ENCODE assay signal across 11 cellular contexts in the genomic region with DNA sequence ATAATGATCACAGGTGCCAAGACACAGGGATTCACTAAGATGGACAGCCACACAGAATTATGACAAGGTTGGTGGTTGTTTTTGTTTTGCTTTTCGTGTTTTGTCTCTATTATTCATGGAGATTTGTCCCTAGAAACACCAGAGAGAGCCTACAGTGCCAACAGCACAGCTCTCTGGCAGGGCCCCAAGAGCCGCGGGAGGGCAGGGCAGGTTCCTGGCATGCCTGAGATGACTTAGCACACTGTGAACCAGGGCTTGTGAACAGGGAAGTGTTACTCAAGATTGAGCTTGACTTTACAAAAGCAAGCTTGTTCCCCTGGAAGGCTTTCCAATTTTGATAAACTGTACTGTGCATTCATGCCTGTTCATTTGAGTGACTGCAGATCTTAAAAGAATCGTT.
DNase-seq lines count a peak whose midpoint lies in the region; ATAC-seq and TF ChIP-seq lines count a peak whose summit lies in the region.
"Had no signal": no experiment of that assay in that cellular context is flagged by ENCODE, and none has a peak within 500 bp of the region (broad histone marks: within the 10 kb centered on the region; RNA-seq: fewer than 3 reads in every experiment).

No MANE protein-coding gene starts in this region.

- no peak for TF ChIP-seq CTCF in choroid plexus epithelial cell (conservative IDR thresholded peaks at IDR 0.05; ENCODE audit: low read depth, low read length)

- peak; percentile 94 for ATAC-seq in Right ventricle myocardium inferior
- no peak for ATAC-seq in HG02678 (IDR thresholded peaks at IDR 0.05; ENCODE audit: unreplicated experiment)

- no peak overlapping the region for H3K4me3 Mint-ChIP-seq in activated T-helper 1 cell treated with anti-CD3 and anti-CD28 coated beads, Interleukin-12 subunit alpha, Interleukin-12 subunit beta, Interleukin-2, Interleukin-4 antibody, amounts not matched to agents 30 ng/mL and 10 ng/mL and 1 ng/mL, durations not matched to agents 14 hours and 24 hours and 36 hours

- H3K36me3 Mint-ChIP-seq in activated T-helper 1 cell treated with anti-CD3 and anti-CD28 coated beads, Interleukin-12 subunit alpha, Interleukin-12 subunit beta, Interleukin-2, Interleukin-4 antibody, amounts not matched to agents 30 ng/mL and 10 ng/mL and 1 ng/mL, durations not matched to agents 14 hours and 24 hours and 36 hours (ENCODE audit: low read depth) = no peaks in the 10 kb centered on the region

- H3K4me3 ChIP-seq in choroid plexus epithelial cell (ENCODE audit: low read depth, low read length) = no peak overlapping the region
- H3K4me3 ChIP-seq: SJSA1 had no signal

- H3K4me1 Mint-ChIP-seq in activated T-helper 1 cell treated with anti-CD3 and anti-CD28 coated beads, Interleukin-12 subunit alpha, Interleukin-12 subunit beta, Interleukin-2, Interleukin-4 antibody, amounts not matched to agents 30 ng/mL and 10 ng/mL and 1 ng/mL, durations not matched to agents 14 hours and 24 hours and 36 hours (ENCODE audit: low read depth) = peaks cover 7% of the 10 kb centered on the region

- H3K27me3 Mint-ChIP-seq in activated T-helper 1 cell treated with anti-CD3 and anti-CD28 coated beads, Interleukin-12 subunit alpha, Interleukin-12 subunit beta, Interleukin-2, Interleukin-4 antibody, amounts not matched to agents 30 ng/mL and 10 ng/mL and 1 ng/mL, durations not matched to agents 14 hours and 24 hours and 36 hours (ENCODE audit: insufficient read depth) = no peaks in the 10 kb centered on the region

- DNase-seq in Right ventricle myocardium inferior (ENCODE audit: missing footprints) = peak; percentile 85
- DNase-seq in cardiac septum (ENCODE audit: low spot score) = no peak
- peak; percentile 2 for DNase-seq in choroid plexus epithelial cell (ENCODE audit: low read depth)
- peak; percentile 67 for DNase-seq in medulla oblongata (ENCODE audit: extremely low spot score)
- no peak for DNase-seq in stimulated activated CD4-positive, alpha-beta T cell treated with anti-CD3 and anti-CD28 coated beads, Interleukin-15, amount 100 ng/mL, for 24 hours
- no peak for DNase-seq in NCI-H1092 (lab: John Stamatoyannopoulos, UW)
- DNase-seq in activated T-helper 1 cell treated with anti-CD3 and anti-CD28 coated beads, Interleukin-12 subunit alpha, Interleukin-12 subunit beta, Interleukin-2, Interleukin-4 antibody, amounts not matched to agents 30 ng/mL and 10 ng/mL and 1 ng/mL, durations not matched to agents 14 hours and 24 hours and 36 hours (ENCODE audit: low spot score) = no peak
- DNase-seq: activated CD4-positive, alpha-beta T cell treated with anti-CD3 and anti-CD28 coated beads, Interleukin-2, amount 50 U/mL, for 48 hours; NCI-H2081 treated with DMSO at 0.1 percent for 48 hours had no signal

- H3K9me3 Mint-ChIP-seq in activated T-helper 1 cell treated with anti-CD3 and anti-CD28 coated beads, Interleukin-12 subunit alpha, Interleukin-12 subunit beta, Interleukin-2, Interleukin-4 antibody, amounts not matched to agents 30 ng/mL and 10 ng/mL and 1 ng/mL, durations not matched to agents 14 hours and 24 hours and 36 hours = no peaks in the 10 kb centered on the region

- no peak overlapping the region for H3K27ac Mint-ChIP-seq in activated T-helper 1 cell treated with anti-CD3 and anti-CD28 coated beads, Interleukin-12 subunit alpha, Interleukin-12 subunit beta, Interleukin-2, Interleukin-4 antibody, amounts not matched to agents 30 ng/mL and 10 ng/mL and 1 ng/mL, durations not matched to agents 14 hours and 24 hours and 36 hours

- intact Hi-C loops in Right ventricle myocardium inferior (cut with DNase I) (loop anchor here (10.0 kb wide), 2 partner anchors 63 to 623 kb away; no protein-coding TSS in a partner anchor), cardiac septum (cut with DNase I) (no loop called here)
- intact Hi-C loops in activated T-helper 1 cell treated with anti-CD3 and anti-CD28 coated beads, Interleukin-12 subunit alpha, Interleukin-12 subunit beta, Interleukin-2, Interleukin-4 antibody, amounts not matched to agents 30 ng/mL and 10 ng/mL and 1 ng/mL, durations not matched to agents 14 hours and 24 hours and 36 hours (cut with micrococcal nuclease) = no loop called here

Comparison
In these comparisons a context has a peak if more than half of its experiments do, and no peak if none do; other contexts are left out.
1. DNase-seq: peak in Right ventricle myocardium inferior (single experiment), choroid plexus epithelial cell (single experiment) and medulla oblongata (single experiment); none in cardiac septum (single experiment), stimulated activated CD4-positive, alpha-beta T cell treated with anti-CD3 and anti-CD28 coated beads, Interleukin-15, amount 100 ng/mL, for 24 hours (single experiment), NCI-H1092 (single experiment) and activated T-helper 1 cell treated with anti-CD3 and anti-CD28 coated beads, Interleukin-12 subunit alpha, Interleukin-12 subunit beta, Interleukin-2, Interleukin-4 antibody, amounts not matched to agents 30 ng/mL and 10 ng/mL and 1 ng/mL, durations not matched to agents 14 hours and 24 hours and 36 hours (single experiment).